ENCODE assay signal across 8 cellular contexts in the genomic region with DNA sequence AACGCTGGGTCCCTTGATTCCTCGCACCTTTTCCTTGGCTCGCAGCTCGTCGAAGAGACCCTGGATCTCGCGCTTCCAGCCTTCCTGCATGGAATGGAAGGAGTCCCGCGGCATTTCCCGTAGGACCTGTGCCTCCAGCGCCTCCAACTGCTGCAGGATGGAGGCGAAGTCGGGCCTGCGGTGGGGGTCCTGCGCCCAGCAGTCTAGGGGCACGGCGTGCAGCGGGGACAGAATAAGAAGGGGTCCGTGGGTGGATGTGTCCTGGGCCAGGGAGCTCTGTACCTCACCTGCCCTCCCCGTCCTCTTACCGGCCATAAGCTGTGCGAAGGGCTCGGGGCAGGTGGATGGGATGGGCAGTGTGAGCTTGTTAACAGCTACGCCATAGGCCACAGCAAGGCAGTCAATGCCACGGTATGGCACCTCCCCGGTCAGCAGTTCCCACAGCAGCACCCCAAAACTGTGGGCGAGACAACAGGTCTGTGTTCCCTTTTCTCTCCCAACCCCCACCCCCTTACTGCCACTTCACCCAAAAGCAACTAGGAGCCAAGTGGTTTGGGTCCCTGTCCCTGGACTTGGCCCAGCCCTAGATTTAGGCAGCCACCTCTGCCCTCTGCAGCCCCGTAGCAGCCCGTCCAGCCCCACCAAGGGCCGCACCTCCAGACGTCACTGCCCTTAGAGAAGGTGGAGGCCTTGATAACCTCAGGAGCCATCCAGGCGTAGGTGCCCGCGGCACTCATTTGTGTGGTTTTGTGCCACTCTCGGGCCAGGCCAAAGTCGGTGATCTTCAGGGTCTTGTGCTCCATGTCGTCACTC. TPM values are rescaled to one million over a fixed set of nuclear protein-coding genes. Genes with fewer than 3 reads are reported as not detected.
A peak's percentile ranks its signal among the peaks of the same experiment; 100 is the strongest.
DNase-seq lines count a peak whose midpoint lies in the region; ATAC-seq and TF ChIP-seq lines count a peak whose summit lies in the region.
"Had no signal": no experiment of that assay in that cellular context is flagged by ENCODE, and none has a peak within 500 bp of the region (broad histone marks: within the 10 kb centered on the region; RNA-seq: fewer than 3 reads in every experiment).

No MANE protein-coding gene starts in this region.

- H3K36me3 Mint-ChIP-seq in GM23338 (ENCODE audit: low read depth), result peaks cover 20% of the 10 kb centered on the region

- no peaks in the 10 kb centered on the region for H3K9me3 Mint-ChIP-seq in GM23338

- ATAC-seq in GM23338, result peak; percentile 13
- ATAC-seq in GM18498 (IDR thresholded peaks at IDR 0.05; ENCODE audit: unreplicated experiment), result no peak
- ATAC-seq: PC-3 had no signal

- H3F3A ChIP-seq in GM23338 (replicated peaks; ENCODE audit: low read depth), result peaks cover 21% of the 10 kb centered on the region

- no peaks in the 10 kb centered on the region; the same call in 1 of the 2 replicates for H4K20me1 ChIP-seq in GM23338 (replicated peaks; ENCODE audit: insufficient read depth)
- peaks cover 50% of the 10 kb centered on the region for H4K20me1 ChIP-seq in osteoblast (ENCODE audit: insufficient read depth, low read length)

- H3K27ac Mint-ChIP-seq in GM23338, result no peak overlapping the region

- H3K4me1 ChIP-seq in GM23338 (ENCODE audit: insufficient read depth) (peaks cover 21% of the 10 kb centered on the region), osteoblast (ENCODE audit: insufficient read depth, low read length) (peaks cover 27% of the 10 kb centered on the region)

- peak overlapping the region; percentile 81 for H3K4me2 ChIP-seq in GM23338
- peak overlapping the region; percentile 79 for H3K4me2 ChIP-seq in osteoblast (ENCODE audit: insufficient read depth, low read length)

- peak overlapping the region; percentile 70 for H3K4me3 Mint-ChIP-seq in GM23338

- DNase-seq in GM23338 (ENCODE audit: low spot score) (no peak), caudate nucleus (lab: John Stamatoyannopoulos, UW) (no peak), osteoblast (ENCODE audit: insufficient read length, low spot score, missing footprints) (no peak), NCI-H187 (lab: John Stamatoyannopoulos, UW) (no peak)
- no peak for DNase-seq in activated CD8-positive, alpha-beta memory T cell treated with anti-CD3 and anti-CD28 coated beads, Interleukin-2, amount 50 U/mL, for 48 hours
- DNase-seq: PC-3 had no signal

- H3K27me3 ChIP-seq in GM23338 (ENCODE audit: insufficient read depth) (no peaks in the 10 kb centered on the region), osteoblast (ENCODE audit: insufficient read depth, low read length) (no peaks in the 10 kb centered on the region)

- H2AFZ ChIP-seq in GM23338, result peak overlapping the region; percentile 86; the same call in 1 of the 2 replicates
- no peak overlapping the region for H2AFZ ChIP-seq in osteoblast (ENCODE audit: low read length)

- no peak; a peak in 1 of 4 replicates for TF ChIP-seq CTCF in GM23338 (conservative IDR thresholded peaks at IDR 0.05; ENCODE audit: low read depth in 2 of 2)
- no peak for TF ChIP-seq CTCF in osteoblast (IDR thresholded peaks at IDR 0.05; ENCODE audit: extremely low read depth, low read depth, low read length)

- no peaks in the 10 kb centered on the region for H3K9me2 ChIP-seq in GM23338 (ENCODE audit: insufficient read depth)

- peaks cover 8% of the 10 kb centered on the region; the same call in 1 of the 2 replicates for H3K79me2 ChIP-seq in GM23338 (replicated peaks; ENCODE audit: insufficient read depth)
- peaks cover 44% of the 10 kb centered on the region for H3K79me2 ChIP-seq in osteoblast (ENCODE audit: insufficient read depth, low read length)

- peaks cover 21% of the 10 kb centered on the region for H3K27me3 Mint-ChIP-seq in GM23338 (ENCODE audit: insufficient read depth, low read depth, poor library complexity)

- H3K36me3 ChIP-seq in GM23338 (ENCODE audit: insufficient read depth), result no peaks in the 10 kb centered on the region
- peaks cover 39% of the 10 kb centered on the region for H3K36me3 ChIP-seq in osteoblast (ENCODE audit: insufficient read depth, low read length)

- H3K9me3 ChIP-seq in osteoblast (ENCODE audit: low read depth, low read length), result no peaks in the 10 kb centered on the region

- H3K4me1 Mint-ChIP-seq in GM23338, result peaks cover 17% of the 10 kb centered on the region

- H3K27ac ChIP-seq in GM23338 (ENCODE audit: low read depth) (peak overlapping the region; percentile 78; the same call in 1 of the 2 replicates), caudate nucleus (ENCODE audit: low read depth, low read length) (peak overlapping the region; percentile 85), osteoblast (ENCODE audit: low read depth, low read length) (no peak overlapping the region)

- H3K4me3 ChIP-seq in GM23338 (peak overlapping the region; percentile 63), osteoblast (ENCODE audit: insufficient read depth, low read length) (peak overlapping the region; percentile 52)

TF ChIP-seq in GM23338, 12 proteins besides CTCF, POLR2A, EP300 and RAD21 (continues in another document):
- TF ChIP-seq ZNF114 (CRISPR knock-in tag; IDR thresholded peaks at IDR 0.05) (no peak), ZNF462 (CRISPR knock-in tag; IDR thresholded peaks at IDR 0.05) (no peak)

RNA-seq across cellular contexts. Expression of gene MAP3K11, which starts 6.2 kb away (rescaled TPM):
- 32.8 and 38.6 TPM in 2 replicates for total RNA-seq in GM23338 (2014; rRNA removed; shearing (Covaris generic))
- 19.8 and 20.8 TPM in 2 replicates for polyA plus RNA-seq in GM23338 (2016; fragmentation: Nextera tagmentation; extraction: Ambion mirVana)
- 19.4 and 21.4 TPM in 2 replicates for total RNA-seq in osteoblast

RNA-seq across cellular contexts. Expression of gene PCNX3, which starts 7.8 kb away (rescaled TPM):
- total RNA-seq in GM23338 (2014; rRNA removed; shearing (Covaris generic)), result 41.2 and 52.2 TPM in 2 replicates
- polyA plus RNA-seq in GM23338 (2016; fragmentation: Nextera tagmentation; extraction: Ambion mirVana), result 7.3 and 8.7 TPM in 2 replicates
- 26.5 and 27.9 TPM in 2 replicates for total RNA-seq in osteoblast

RNA-seq across cellular contexts. Expression of gene KCNK7, which starts 12.2 kb away (rescaled TPM):
- not detected in 2 replicates for total RNA-seq in GM23338 (2014; rRNA removed; shearing (Covaris generic))
- polyA plus RNA-seq in GM23338 (2016; fragmentation: Nextera tagmentation; extraction: Ambion mirVana), result 0.24 and 0.60 TPM in 2 replicates
- total RNA-seq in osteoblast, result 0.29 TPM in 1 of 2 replicates, not detected in the other
- total RNA-seq: left lobe of liver had no signal

RNA-seq across cellular contexts. Expression of gene SIPA1, which starts 30.1 kb away (rescaled TPM):
- total RNA-seq in GM23338 (2014; rRNA removed; shearing (Covaris generic)), result 54.6 and 56.7 TPM in 2 replicates
- polyA plus RNA-seq in GM23338 (2016; fragmentation: Nextera tagmentation; extraction: Ambion mirVana), result 50.1 and 75.5 TPM in 2 replicates
- total RNA-seq in osteoblast, result 12.7 and 15.2 TPM in 2 replicates

RNA-seq across cellular contexts. Expression of gene EHBP1L1, which starts 32.0 kb away (rescaled TPM):
- total RNA-seq in GM23338 (2014; rRNA removed; shearing (Covaris generic)), result 10.9 and 12.6 TPM in 2 replicates
- 1.4 and 2.9 TPM in 2 replicates for polyA plus RNA-seq in GM23338 (2016; fragmentation: Nextera tagmentation; extraction: Ambion mirVana)
- total RNA-seq in osteoblast, result 43.9 and 58.6 TPM in 2 replicates
